In the genomic region with DNA sequence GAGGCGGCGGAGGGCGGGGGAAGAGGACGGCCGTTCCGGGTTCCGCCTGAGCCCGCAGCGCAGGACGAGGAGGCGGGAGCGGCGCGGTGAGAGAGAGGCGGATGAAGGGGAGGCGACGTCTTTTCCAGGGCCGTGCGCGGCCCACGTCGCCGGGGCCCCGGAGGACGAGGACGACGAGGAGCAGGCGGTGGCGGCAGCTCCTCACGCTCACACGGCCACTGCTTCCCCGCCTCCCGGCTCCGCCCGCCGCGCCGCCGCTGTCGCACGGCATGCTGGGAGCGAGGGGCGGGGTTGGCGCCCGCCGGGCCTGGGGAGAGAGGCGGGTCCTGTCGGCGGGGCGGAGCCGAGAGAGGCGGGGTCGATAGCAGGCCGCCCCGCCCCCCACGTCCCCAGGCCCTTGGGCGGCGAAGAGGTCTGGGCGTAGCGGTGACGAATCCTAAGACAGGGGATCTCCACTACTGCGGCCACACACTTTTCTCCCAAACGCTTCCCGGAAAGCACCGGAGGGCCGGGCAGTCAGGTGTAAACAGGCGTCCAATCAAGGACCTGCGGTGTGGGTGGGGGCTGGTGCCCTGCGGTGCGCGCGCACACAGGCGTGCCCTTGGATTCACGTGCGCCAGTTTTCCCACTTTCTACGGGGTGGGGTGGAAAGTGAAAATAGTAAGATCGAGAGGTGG, we compare ENCODE assay signal across 8 cellular contexts. TPM values are rescaled to one million over a fixed set of nuclear protein-coding genes. Genes with fewer than 3 reads are reported as not detected.
DNase-seq lines count a peak whose midpoint lies in the region; ATAC-seq and TF ChIP-seq lines count a peak whose summit lies in the region.
"Not testable (repeated sequence)": the region's sequence is repeated elsewhere in the genome, so short reads cannot be mapped to it uniquely, and the experiment has no call there.

TSS of gene SMG1 (minus strand) at position 220 of the 677 bp plus-strand sequence. CDS start 367 bp downstream, outside the sequence.

- peak within 1 kb of the TSS; percentile 83 for H3K9ac ChIP-seq in PC-3 (ENCODE audit: low read length)

- DNase-seq in DMS53 (lab: John Stamatoyannopoulos, UW) (peak; percentile 96), PC-3 (peak; percentile 96), epithelial cell of proximal tubule (ENCODE audit: low read depth) (peak; percentile 88), mucosa of gallbladder (ENCODE audit: low spot score) (peak; percentile 92)
- DNase-seq in Jurkat, Clone E6-1 (ENCODE audit: low read depth, low spot score): peak; percentile 69
- DNase-seq in activated T-cell treated with anti-CD3 and anti-CD28 coated beads, Interleukin-2, amount 50 U/mL, for 1 hour: peak; percentile 95
- DNase-seq in stimulated activated CD8-positive, alpha-beta memory T cell treated with anti-CD3 and anti-CD28 coated beads, Interleukin-4, amount 100 ng/mL, for 24 hours (ENCODE audit: low read depth): peak; percentile 87

- not testable (repeated sequence) for H3F3A ChIP-seq in PC-3 (ENCODE audit: low read length, unreplicated experiment)

- CTCF ChIA-PET in PC-3 (lab: Charles Lee): not testable (repeated sequence)

- H3K4me2 ChIP-seq in PC-3 (ENCODE audit: low read length): peak within 1 kb of the TSS; percentile 88

- peak within 1 kb of the TSS; percentile 73 for H3K4me3 ChIP-seq in Jurkat, Clone E6-1 (ENCODE audit: low read length)
- peak within 1 kb of the TSS; percentile 85 for H3K4me3 ChIP-seq in PC-3 (ENCODE audit: low read length)
- peak within 1 kb of the TSS; percentile 59 for H3K4me3 ChIP-seq in epithelial cell of proximal tubule (ENCODE audit: low read depth, low read length)

- POLR2A ChIA-PET in PC-3 (lab: Charles Lee; ENCODE audit: unreplicated experiment): interaction anchor here (0.7 to 1.3 kb wide), 2 partner anchors 37 to 125 kb away, joined by 3 to 7 read pairs; partner anchors contain the start of gene ARL6IP1

- not testable (repeated sequence) for H3K27me3 ChIP-seq in PC-3 (ENCODE audit: low read length)

- not testable (repeated sequence) for H3K9me3 ChIP-seq in PC-3 (ENCODE audit: low read length)

- peak; percentile 89 for ATAC-seq in GM21717 (IDR thresholded peaks at IDR 0.05; ENCODE audit: unreplicated experiment)
- peak; percentile 94 for ATAC-seq in PC-3

- TF ChIP-seq CTCF in PC-3 (conservative IDR thresholded peaks at IDR 0.05; ENCODE audit: low read depth, low read length); epithelial cell of proximal tubule (conservative IDR thresholded peaks at IDR 0.05; ENCODE audit: low read depth, low read length): not testable (repeated sequence)

- not testable (repeated sequence) for H3K36me3 ChIP-seq in PC-3 (ENCODE audit: low read depth, low read length)

- peak within 1 kb of the TSS; percentile 94 for H3K27ac ChIP-seq in PC-3 (ENCODE audit: low read length)

- not testable (repeated sequence) for H3K4me1 ChIP-seq in PC-3 (ENCODE audit: insufficient read depth, low read length)

- not testable (repeated sequence) for H3K9me2 ChIP-seq in PC-3 (replicated peaks; ENCODE audit: low read length)

- intact Hi-C loops in PC-3 (cut with micrococcal nuclease): not testable (repeated sequence)

- peaks cover 43% of the 10 kb centered on the region for H3K79me2 ChIP-seq in PC-3 (ENCODE audit: low read length)

- BruUV-seq in PC-3 (replicated peaks; lab: Mats Ljungman, UMichigan): not testable (repeated sequence)

- peaks cover 14% of the 10 kb centered on the region for H4K20me1 ChIP-seq in PC-3 (ENCODE audit: low read length)

- H2AFZ ChIP-seq in PC-3 (ENCODE audit: low read length): peak within 1 kb of the TSS; percentile 75

RNA-seq across cellular contexts. Expression of gene SMG1, which starts in this region (rescaled TPM):
- 27.0 TPM for polyA plus RNA-seq in Jurkat, Clone E6-1 (2012; ENCODE audit: insufficient read depth, insufficient read length)
- total RNA-seq in PC-3 (2014; rRNA removed): 37.6 and 44.2 TPM in 2 replicates
- 18.2 and 33.5 TPM in 2 replicates for total RNA-seq in epithelial cell of proximal tubule
- 76.3 TPM for total RNA-seq in mucosa of gallbladder

Comparison
In these comparisons a context has a peak if more than half of its experiments do, and no peak if none do; other contexts are left out.
1. Peak in every context shown above with its lines: DNase-seq, ATAC-seq, H3K4me3 ChIP-seq and H3K27ac ChIP-seq.